In genomic region chr21:29300547-29301138, GRCh38 we compare ENCODE assay signal across 1 cellular context.
A peak's percentile ranks its signal among the peaks of the same experiment; 100 is the strongest.
TF ChIP-seq lines count a peak whose summit lies in the region.

No MANE protein-coding gene starts in this region.

TF ChIP-seq in GM12878, 131 proteins besides CTCF, POLR2A, EP300 and RAD21 (continued from another document and continues in another):
- peak; percentile 91 for TF ChIP-seq CREM (IDR thresholded peaks at IDR 0.05; ENCODE audit: low read depth)
- no peak for TF ChIP-seq FOS (IDR thresholded peaks at IDR 0.05; ENCODE audit: borderline replicate concordance, extremely low read depth, insufficient read length)
- TF ChIP-seq NR2F1 (conservative IDR thresholded peaks at IDR 0.05) = peak; percentile 83
- TF ChIP-seq SUPT20H (IDR thresholded peaks at IDR 0.05; ENCODE audit: borderline replicate concordance, control insufficient read depth, low read depth, low read length) = no peak
- TF ChIP-seq CEBPB (IDR thresholded peaks at IDR 0.05; ENCODE audit: borderline replicate concordance in 1 of 2, low read depth in 2 of 2, low read length in 2 of 2) = no peak
- TF ChIP-seq ZNF24 (IDR thresholded peaks at IDR 0.05) = 0 out of 2 replicates have a peak, but pooled peaks have one; percentile 47
- TF ChIP-seq, protein P1, sequence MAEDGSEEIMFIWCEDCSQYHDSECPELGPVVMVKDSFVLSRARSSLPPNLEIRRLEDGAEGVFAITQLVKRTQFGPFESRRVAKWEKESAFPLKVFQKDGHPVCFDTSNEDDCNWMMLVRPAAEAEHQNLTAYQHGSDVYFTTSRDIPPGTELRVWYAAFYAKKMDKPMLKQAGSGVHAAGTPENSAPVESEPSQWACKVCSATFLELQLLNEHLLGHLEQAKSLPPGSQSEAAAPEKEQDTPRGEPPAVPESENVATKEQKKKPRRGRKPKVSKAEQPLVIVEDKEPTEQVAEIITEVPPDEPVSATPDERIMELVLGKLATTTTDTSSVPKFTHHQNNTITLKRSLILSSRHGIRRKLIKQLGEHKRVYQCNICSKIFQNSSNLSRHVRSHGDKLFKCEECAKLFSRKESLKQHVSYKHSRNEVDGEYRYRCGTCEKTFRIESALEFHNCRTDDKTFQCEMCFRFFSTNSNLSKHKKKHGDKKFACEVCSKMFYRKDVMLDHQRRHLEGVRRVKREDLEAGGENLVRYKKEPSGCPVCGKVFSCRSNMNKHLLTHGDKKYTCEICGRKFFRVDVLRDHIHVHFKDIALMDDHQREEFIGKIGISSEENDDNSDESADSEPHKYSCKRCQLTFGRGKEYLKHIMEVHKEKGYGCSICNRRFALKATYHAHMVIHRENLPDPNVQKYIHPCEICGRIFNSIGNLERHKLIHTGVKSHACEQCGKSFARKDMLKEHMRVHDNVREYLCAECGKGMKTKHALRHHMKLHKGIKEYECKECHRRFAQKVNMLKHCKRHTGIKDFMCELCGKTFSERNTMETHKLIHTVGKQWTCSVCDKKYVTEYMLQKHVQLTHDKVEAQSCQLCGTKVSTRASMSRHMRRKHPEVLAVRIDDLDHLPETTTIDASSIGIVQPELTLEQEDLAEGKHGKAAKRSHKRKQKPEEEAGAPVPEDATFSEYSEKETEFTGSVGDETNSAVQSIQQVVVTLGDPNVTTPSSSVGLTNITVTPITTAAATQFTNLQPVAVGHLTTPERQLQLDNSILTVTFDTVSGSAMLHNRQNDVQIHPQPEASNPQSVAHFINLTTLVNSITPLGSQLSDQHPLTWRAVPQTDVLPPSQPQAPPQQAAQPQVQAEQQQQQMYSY (CRISPR knock-in tag; IDR thresholded peaks at IDR 0.05) = no peak
- TF ChIP-seq PAX5 (IDR thresholded peaks at IDR 0.05; ENCODE audit: borderline replicate concordance, low read depth, low read length) = peak; percentile 81; the same call in 1 of the 2 replicates
- no peak for TF ChIP-seq RB1 (IDR thresholded peaks at IDR 0.05; ENCODE audit: borderline replicate concordance)
- no peak for TF ChIP-seq RFX5 (IDR thresholded peaks at IDR 0.05; ENCODE audit: low read depth, low read length)
- peak in 1 of 2 experiments; percentile 38; a peak in 1 of 4 replicates for TF ChIP-seq ETV6 (conservative IDR thresholded peaks at IDR 0.05 in 1 of 2, IDR thresholded peaks at IDR 0.05 in 1 of 2; ENCODE audit: borderline replicate concordance in 1 of 2, low read depth in 1 of 2)
- peak; percentile 65 for TF ChIP-seq JUNB (IDR thresholded peaks at IDR 0.05)
- no peak for TF ChIP-seq HDAC6 (IDR thresholded peaks at IDR 0.05; ENCODE audit: unreplicated experiment)
- TF ChIP-seq YBX1 (IDR thresholded peaks at IDR 0.05) = no peak
- peak; percentile 21 for TF ChIP-seq KLF5 (IDR thresholded peaks at IDR 0.05; ENCODE audit: partially characterized antibody)
- 0 out of 4 replicates have a peak, but pooled peaks of 1 of the 2 experiments have one; percentile 8 for TF ChIP-seq BHLHE40 (IDR thresholded peaks at IDR 0.05; ENCODE audit: borderline replicate concordance in 1 of 2, low read depth in 2 of 2, low read length in 1 of 2)
- TF ChIP-seq, protein P2, sequence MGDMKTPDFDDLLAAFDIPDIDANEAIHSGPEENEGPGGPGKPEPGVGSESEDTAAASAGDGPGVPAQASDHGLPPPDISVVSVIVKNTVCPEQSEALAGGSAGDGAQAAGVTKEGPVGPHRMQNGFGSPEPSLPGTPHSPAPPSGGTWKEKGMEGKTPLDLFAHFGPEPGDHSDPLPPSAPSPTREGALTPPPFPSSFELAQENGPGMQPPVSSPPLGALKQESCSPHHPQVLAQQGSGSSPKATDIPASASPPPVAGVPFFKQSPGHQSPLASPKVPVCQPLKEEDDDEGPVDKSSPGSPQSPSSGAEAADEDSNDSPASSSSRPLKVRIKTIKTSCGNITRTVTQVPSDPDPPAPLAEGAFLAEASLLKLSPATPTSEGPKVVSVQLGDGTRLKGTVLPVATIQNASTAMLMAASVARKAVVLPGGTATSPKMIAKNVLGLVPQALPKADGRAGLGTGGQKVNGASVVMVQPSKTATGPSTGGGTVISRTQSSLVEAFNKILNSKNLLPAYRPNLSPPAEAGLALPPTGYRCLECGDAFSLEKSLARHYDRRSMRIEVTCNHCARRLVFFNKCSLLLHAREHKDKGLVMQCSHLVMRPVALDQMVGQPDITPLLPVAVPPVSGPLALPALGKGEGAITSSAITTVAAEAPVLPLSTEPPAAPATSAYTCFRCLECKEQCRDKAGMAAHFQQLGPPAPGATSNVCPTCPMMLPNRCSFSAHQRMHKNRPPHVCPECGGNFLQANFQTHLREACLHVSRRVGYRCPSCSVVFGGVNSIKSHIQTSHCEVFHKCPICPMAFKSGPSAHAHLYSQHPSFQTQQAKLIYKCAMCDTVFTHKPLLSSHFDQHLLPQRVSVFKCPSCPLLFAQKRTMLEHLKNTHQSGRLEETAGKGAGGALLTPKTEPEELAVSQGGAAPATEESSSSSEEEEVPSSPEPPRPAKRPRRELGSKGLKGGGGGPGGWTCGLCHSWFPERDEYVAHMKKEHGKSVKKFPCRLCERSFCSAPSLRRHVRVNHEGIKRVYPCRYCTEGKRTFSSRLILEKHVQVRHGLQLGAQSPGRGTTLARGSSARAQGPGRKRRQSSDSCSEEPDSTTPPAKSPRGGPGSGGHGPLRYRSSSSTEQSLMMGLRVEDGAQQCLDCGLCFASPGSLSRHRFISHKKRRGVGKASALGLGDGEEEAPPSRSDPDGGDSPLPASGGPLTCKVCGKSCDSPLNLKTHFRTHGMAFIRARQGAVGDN (IDR thresholded peaks at IDR 0.05) = peak; percentile 61; the same call in 1 of the 2 replicates
- peak; percentile 5; the same call in 1 of the 2 replicates for TF ChIP-seq SIN3A (IDR thresholded peaks at IDR 0.05; ENCODE audit: low read depth, low read length)
- no peak for TF ChIP-seq STAT1 (conservative IDR thresholded peaks at IDR 0.05)
- no peak for TF ChIP-seq RBBP5 (conservative IDR thresholded peaks at IDR 0.05)
- TF ChIP-seq RELB (IDR thresholded peaks at IDR 0.05; ENCODE audit: low read depth) = peak; percentile 64; the same call in 1 of the 2 replicates
- no peak for TF ChIP-seq SREBF1 (IDR thresholded peaks at IDR 0.05; ENCODE audit: low read length)
- TF ChIP-seq BCL11A (IDR thresholded peaks at IDR 0.05; ENCODE audit: low read depth, low read length) = peak; percentile 57; the same call in 1 of the 2 replicates
- TF ChIP-seq ZNF207 (IDR thresholded peaks at IDR 0.05; ENCODE audit: borderline replicate concordance) = no peak
- TF ChIP-seq POLR2AphosphoS2 (IDR thresholded peaks at IDR 0.05; ENCODE audit: low read depth, low read length) = no peak
- no peak for TF ChIP-seq MTA3 (IDR thresholded peaks at IDR 0.05; ENCODE audit: borderline replicate concordance, low read length)
- peak; percentile 88 for TF ChIP-seq ATF7 (IDR thresholded peaks at IDR 0.05; ENCODE audit: low read depth)
- TF ChIP-seq NR2C1 (IDR thresholded peaks at IDR 0.05) = no peak
- TF ChIP-seq, protein P3, sequence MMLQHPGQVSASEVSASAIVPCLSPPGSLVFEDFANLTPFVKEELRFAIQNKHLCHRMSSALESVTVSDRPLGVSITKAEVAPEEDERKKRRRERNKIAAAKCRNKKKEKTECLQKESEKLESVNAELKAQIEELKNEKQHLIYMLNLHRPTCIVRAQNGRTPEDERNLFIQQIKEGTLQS (IDR thresholded peaks at IDR 0.05; ENCODE audit: borderline replicate concordance, extremely low read depth, low read depth, low read length) = no peak
- no peak for TF ChIP-seq RELA (IDR thresholded peaks at IDR 0.05; ENCODE audit: borderline replicate concordance, partially characterized antibody)
- peak; percentile 94 for TF ChIP-seq CREB1 (IDR thresholded peaks at IDR 0.05; ENCODE audit: low read depth)
- no peak for TF ChIP-seq SRF (IDR thresholded peaks at IDR 0.05; ENCODE audit: low read depth in 2 of 2, low read length in 2 of 2)
- TF ChIP-seq SMARCA5 (IDR thresholded peaks at IDR 0.05) = peak; percentile 52; the same call in 1 of the 2 replicates
- TF ChIP-seq, protein P4, sequence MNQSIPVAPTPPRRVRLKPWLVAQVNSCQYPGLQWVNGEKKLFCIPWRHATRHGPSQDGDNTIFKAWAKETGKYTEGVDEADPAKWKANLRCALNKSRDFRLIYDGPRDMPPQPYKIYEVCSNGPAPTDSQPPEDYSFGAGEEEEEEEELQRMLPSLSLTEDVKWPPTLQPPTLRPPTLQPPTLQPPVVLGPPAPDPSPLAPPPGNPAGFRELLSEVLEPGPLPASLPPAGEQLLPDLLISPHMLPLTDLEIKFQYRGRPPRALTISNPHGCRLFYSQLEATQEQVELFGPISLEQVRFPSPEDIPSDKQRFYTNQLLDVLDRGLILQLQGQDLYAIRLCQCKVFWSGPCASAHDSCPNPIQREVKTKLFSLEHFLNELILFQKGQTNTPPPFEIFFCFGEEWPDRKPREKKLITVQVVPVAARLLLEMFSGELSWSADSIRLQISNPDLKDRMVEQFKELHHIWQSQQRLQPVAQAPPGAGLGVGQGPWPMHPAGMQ (IDR thresholded peaks at IDR 0.05; ENCODE audit: borderline replicate concordance) = no peak
- peak; percentile 91 for TF ChIP-seq RUNX3 (IDR thresholded peaks at IDR 0.05; ENCODE audit: low read length)
- no peak for TF ChIP-seq CHD4 (IDR thresholded peaks at IDR 0.05)
- peak; percentile 7 to 31; a peak in 1 of 4 replicates for TF ChIP-seq IKZF2 (IDR thresholded peaks at IDR 0.05)
- TF ChIP-seq MEF2A (IDR thresholded peaks at IDR 0.05; ENCODE audit: insufficient read depth, low read depth, low read length) = 0 out of 2 replicates have a peak, but pooled peaks have one; percentile 24
- no peak; the same call in 1 of the 2 replicates for TF ChIP-seq HDGF (IDR thresholded peaks at IDR 0.05)
- peak; percentile 1; the same call in 1 of the 2 replicates for TF ChIP-seq POLR2AphosphoS5 (IDR thresholded peaks at IDR 0.05; ENCODE audit: low read length)
- no peak for TF ChIP-seq ZNF592 (IDR thresholded peaks at IDR 0.05)
- TF ChIP-seq MLLT1 (IDR thresholded peaks at IDR 0.05) = no peak; the same call in 1 of the 2 replicates
- TF ChIP-seq TCF12 (IDR thresholded peaks at IDR 0.05; ENCODE audit: low read depth, low read length) = 0 out of 2 replicates have a peak, but pooled peaks have one; percentile 3
- TF ChIP-seq ZNF274 (IDR thresholded peaks at IDR 0.05; ENCODE audit: insufficient read depth, insufficient read length) = no peak
